ENCODE assay signal across 1 cellular context in genomic region chrX:12946406-12946805, GRCh38.
TF ChIP-seq lines count a peak whose summit lies in the region.

No MANE protein-coding gene starts in this region.

TF ChIP-seq in GM23338, 12 proteins besides CTCF, POLR2A, EP300 and RAD21 (continued from another document):
- TF ChIP-seq REST (IDR thresholded peaks at IDR 0.05; ENCODE audit: unreplicated experiment) = no peak
- no peak for TF ChIP-seq STAT1 (IDR thresholded peaks at IDR 0.05; ENCODE audit: unreplicated experiment)
- no peak for TF ChIP-seq EZH2phosphoT487 (IDR thresholded peaks at IDR 0.05; ENCODE audit: unreplicated experiment)
- TF ChIP-seq CREB1 (CRISPR knock-in tag; IDR thresholded peaks at IDR 0.05; ENCODE audit: low read depth) = no peak
- TF ChIP-seq ETS1 (IDR thresholded peaks at IDR 0.05) = no peak
TF ChIP-seq in GM23338: peak in this region for 0.
